Comparison of ENCODE assay signal across 19 cellular contexts in the genomic region with DNA sequence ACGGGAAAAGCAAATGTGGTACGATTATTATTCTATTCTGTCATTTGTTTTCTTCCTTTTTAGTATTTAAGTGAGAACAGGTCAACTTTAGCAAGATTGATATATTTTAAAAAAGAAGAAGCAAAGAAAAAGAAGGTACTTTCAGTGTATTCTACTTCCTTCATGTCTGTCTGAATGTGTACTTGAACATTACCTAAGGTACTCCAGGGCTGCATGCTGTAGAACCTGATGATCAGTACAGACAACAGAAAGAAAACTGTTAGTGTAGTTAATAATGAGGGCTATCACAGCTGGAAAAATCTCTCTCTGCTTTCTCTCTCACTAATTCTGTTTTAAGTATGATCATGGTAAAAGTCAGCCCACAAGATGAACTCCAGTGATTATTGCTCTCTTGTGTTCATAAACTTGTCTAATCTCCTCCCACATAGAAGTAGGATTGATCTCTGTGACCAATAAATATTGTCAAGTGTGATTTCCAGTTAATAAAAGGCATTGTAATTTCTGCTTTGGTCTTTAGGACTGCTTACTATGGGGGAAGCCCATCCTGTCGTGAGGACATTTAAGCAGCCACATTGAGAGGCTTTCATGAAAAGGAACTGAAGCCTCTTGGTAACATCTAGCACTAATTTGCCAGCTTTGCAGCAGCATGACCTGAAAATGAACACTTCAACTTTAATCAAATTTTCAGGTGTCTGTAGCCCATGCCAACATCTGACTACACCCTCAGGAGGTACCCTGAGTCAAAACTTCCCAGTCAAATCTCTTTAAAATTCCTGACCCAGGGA.
A peak's percentile ranks its signal among the peaks of the same experiment; 100 is the strongest.
DNase-seq lines count a peak whose midpoint lies in the region; ATAC-seq and TF ChIP-seq lines count a peak whose summit lies in the region.
"Had no signal": no experiment of that assay in that cellular context is flagged by ENCODE, and none has a peak within 500 bp of the region (broad histone marks: within the 10 kb centered on the region; RNA-seq: fewer than 3 reads in every experiment).

No MANE protein-coding gene starts in this region.

- no peaks in the 10 kb centered on the region for H3K4me1 ChIP-seq in tibial nerve
- H3K4me1 ChIP-seq: colonic mucosa, heart left ventricle had no signal

- TF ChIP-seq POLR2A in tibial nerve (IDR thresholded peaks at IDR 0.05): no peak

- H3K27me3 ChIP-seq in tibial nerve: no peaks in the 10 kb centered on the region
- H3K27me3 ChIP-seq: colonic mucosa, heart left ventricle had no signal

- H3K9me3 ChIP-seq in tibial nerve: peaks cover 0 to 2% (median 0%) of the 10 kb centered on the region in 4 donors
- H3K9me3 ChIP-seq: colonic mucosa had no signal

- no peaks in the 10 kb centered on the region for H3K36me3 ChIP-seq in tibial nerve
- H3K36me3 ChIP-seq: colonic mucosa, heart left ventricle had no signal

- H3K4me3 ChIP-seq in GM12865 (ENCODE audit: low read depth, low read length) (no peak overlapping the region), tibial nerve (no peak overlapping the region)
- H3K4me3 ChIP-seq: colonic mucosa, GM23248, heart left ventricle had no signal

- 69 to 78% methylated on average over 3 of the region's 3 CpGs for WGBS in tibial nerve, 2 donors

- no peak for TF ChIP-seq CTCF in GM12865 (IDR thresholded peaks at IDR 0.05; ENCODE audit: insufficient read depth, low read depth, low read length, missing control alignments)
- no peak for TF ChIP-seq CTCF in tibial nerve (IDR thresholded peaks at IDR 0.05)

- H3K27ac ChIP-seq in tibial nerve: no peak overlapping the region
- H3K27ac ChIP-seq: colonic mucosa, GM23248, heart left ventricle had no signal

- DNase-seq in GM12865 (ENCODE audit: low read depth) (peak; percentile 56), tibial nerve (ENCODE audit: low spot score in 2 of 2) (no peak), DMS153 treated with DMSO at 0.1 percent for 48 hours (lab: John Stamatoyannopoulos, UW; ENCODE audit: unreplicated experiment) (no peak), NCI-H510A (lab: John Stamatoyannopoulos, UW) (no peak)
- DNase-seq: activated gamma-delta T cell; aorta; CD4-positive, alpha-beta T cell; colonic mucosa; erythroblast; GM23248; heart left ventricle; midbrain; NCI-H1105; PC-3; stimulated activated naive CD8-positive, alpha-beta T cell treated with anti-CD3 and anti-CD28 coated beads, Interleukin-15, Interleukin-2, amounts not matched to agents 100 U/mL and 50 U/mL, for 24 hours had no signal

- peak; percentile 73 for ATAC-seq in GM19395 (IDR thresholded peaks at IDR 0.05; ENCODE audit: unreplicated experiment)
- peak; percentile 83 for ATAC-seq in HG02588 (IDR thresholded peaks at IDR 0.05; ENCODE audit: unreplicated experiment)
- peak; percentile 60 for ATAC-seq in HG03354 (IDR thresholded peaks at IDR 0.05; ENCODE audit: poor library complexity, severe bottlenecking, unreplicated experiment)
- no peak for ATAC-seq in GM18870 (IDR thresholded peaks at IDR 0.05; ENCODE audit: unreplicated experiment)
- ATAC-seq: heart left ventricle; PC-3; stimulated activated naive CD8-positive, alpha-beta T cell treated with anti-CD3 and anti-CD28 coated beads, Interleukin-15, Interleukin-2, amounts not matched to agents 100 U/mL and 50 U/mL, for 24 hours had no signal

- TF ChIP-seq EP300 in tibial nerve (IDR thresholded peaks at IDR 0.05): no peak
